25 cellular contexts compared by ENCODE assay signal in the genomic region with DNA sequence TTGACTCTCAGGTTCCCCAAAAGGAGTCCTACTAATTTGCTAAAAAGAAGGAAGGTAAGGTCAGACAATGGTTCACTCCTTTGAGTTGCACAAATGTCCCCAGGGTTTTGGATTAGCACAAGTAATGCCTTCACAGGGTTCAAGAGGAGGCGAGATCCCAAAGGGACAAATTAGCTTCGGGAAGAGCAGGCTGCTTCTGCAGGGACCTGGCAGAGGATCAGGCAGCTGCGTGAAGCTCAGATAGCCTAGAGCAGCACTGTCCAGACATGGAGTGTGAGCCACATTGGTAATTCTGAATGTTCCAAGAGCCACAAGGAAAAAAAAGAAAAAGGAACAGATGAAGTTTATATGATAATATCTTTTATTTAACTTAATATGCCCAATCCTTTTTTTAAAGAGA.
"Had no signal": no experiment of that assay in that cellular context is flagged by ENCODE, and none has a peak within 500 bp of the region (broad histone marks: within the 10 kb centered on the region; RNA-seq: fewer than 3 reads in every experiment).

No MANE protein-coding gene starts in this region.

- ATAC-seq: effector memory CD8-positive, alpha-beta T cell; natural killer cell treated with Interleukin-12 subunit alpha and Interleukin-12 subunit beta and Interleukin-15 and Interleukin-18, amount 100 ng/mL, for 72 hours; right cardiac atrium; stimulated activated effector memory CD8-positive, alpha-beta T cell treated with anti-CD3 and anti-CD28 coated beads, Interleukin-12 subunit alpha, Interleukin-12 subunit beta, amount 100 ng/mL, for 72 hours had no signal

- H3K27ac ChIP-seq: esophagus squamous epithelium, hepatocyte, neutrophil, parathyroid adenoma, sigmoid colon, stomach, tibial artery had no signal

- H3K9me3 ChIP-seq: esophagus squamous epithelium, neutrophil had no signal

- H3K4me3 ChIP-seq: esophagus squamous epithelium, hepatocyte, lung, sigmoid colon, stomach, tibial artery had no signal

- H3K27me3 Mint-ChIP-seq: naive B cell; natural killer cell treated with Interleukin-12 subunit alpha and Interleukin-12 subunit beta and Interleukin-15 and Interleukin-18, amount 100 ng/mL, for 72 hours; progenitor cell of endocrine pancreas; type B pancreatic cell had no signal

- H3K36me3 Mint-ChIP-seq: memory B cell; natural killer cell treated with Interleukin-12 subunit alpha and Interleukin-12 subunit beta and Interleukin-15 and Interleukin-18, amount 100 ng/mL, for 72 hours; stimulated activated effector memory CD8-positive, alpha-beta T cell treated with anti-CD3 and anti-CD28 coated beads, Interleukin-12 subunit alpha, Interleukin-12 subunit beta, amount 100 ng/mL, for 72 hours; type B pancreatic cell had no signal

- H3K27ac Mint-ChIP-seq: effector memory CD8-positive, alpha-beta T cell; memory B cell; naive B cell; natural killer cell treated with Interleukin-12 subunit alpha and Interleukin-12 subunit beta and Interleukin-15 and Interleukin-18, amount 100 ng/mL, for 72 hours; progenitor cell of endocrine pancreas; stimulated activated effector memory CD8-positive, alpha-beta T cell treated with anti-CD3 and anti-CD28 coated beads, Interleukin-12 subunit alpha, Interleukin-12 subunit beta, amount 100 ng/mL, for 72 hours; type B pancreatic cell had no signal

- H3K4me2 ChIP-seq: hepatocyte had no signal

- DNase-seq: cerebellar nuclear complex; cortex of kidney; effector memory CD8-positive, alpha-beta T cell; erythroblast; esophagus squamous epithelium; foreskin melanocyte; kidney; naive B cell; sigmoid colon; stimulated activated CD4-positive, alpha-beta T cell treated with anti-CD3 and anti-CD28 coated beads, Interleukin-2, amount 100 ng/mL, for 24 hours; stimulated activated CD4-positive, alpha-beta T cell treated with anti-CD3 and anti-CD28 coated beads, Interleukin-4, amount 100 ng/mL, for 24 hours; stimulated activated naive CD4-positive, alpha-beta T cell treated with Interleukin-2 at 50 U/mL for 16 hours; stomach; tibial artery had no signal

- H2AFZ ChIP-seq: hepatocyte, parathyroid adenoma had no signal

- H3K27me3 ChIP-seq: esophagus squamous epithelium, hepatocyte, neutrophil, sigmoid colon, stomach, tibial artery had no signal

- H3K36me3 ChIP-seq: esophagus squamous epithelium, neutrophil, sigmoid colon, stomach, tibial artery had no signal

- H3K4me1 ChIP-seq: esophagus squamous epithelium, parathyroid adenoma, sigmoid colon, stomach, tibial artery had no signal

- H3K79me2 ChIP-seq: hepatocyte, parathyroid adenoma had no signal

- H3K4me1 Mint-ChIP-seq: memory B cell; naive B cell; neural crest cell; stimulated activated effector memory CD8-positive, alpha-beta T cell treated with anti-CD3 and anti-CD28 coated beads, Interleukin-12 subunit alpha, Interleukin-12 subunit beta, amount 100 ng/mL, for 72 hours had no signal

- H3K4me3 Mint-ChIP-seq: effector memory CD8-positive, alpha-beta T cell; memory B cell; naive B cell; natural killer cell treated with Interleukin-12 subunit alpha and Interleukin-12 subunit beta and Interleukin-15 and Interleukin-18, amount 100 ng/mL, for 72 hours; neural crest cell; stimulated activated effector memory CD8-positive, alpha-beta T cell treated with anti-CD3 and anti-CD28 coated beads, Interleukin-12 subunit alpha, Interleukin-12 subunit beta, amount 100 ng/mL, for 72 hours; type B pancreatic cell had no signal
